15 cellular contexts compared by ENCODE assay signal in genomic region chr18:21604711-21605110, GRCh38. TPM values are rescaled to one million over a fixed set of nuclear protein-coding genes. Genes with fewer than 3 reads are reported as not detected.
DNase-seq lines count a peak whose midpoint lies in the region; ATAC-seq and TF ChIP-seq lines count a peak whose summit lies in the region.
"Had no signal": no experiment of that assay in that cellular context is flagged by ENCODE, and none has a peak within 500 bp of the region (broad histone marks: within the 10 kb centered on the region; RNA-seq: fewer than 3 reads in every experiment).

No MANE protein-coding gene starts in this region.

- no peak overlapping the region for H3K9ac ChIP-seq in GM23248
- H3K9ac ChIP-seq in mammary epithelial cell (ENCODE audit: insufficient read depth, low read length) = no peak overlapping the region
- no peak overlapping the region for H3K9ac ChIP-seq in neuronal stem cell (ENCODE audit: low read depth, low read length, poor library complexity)
- H3K9ac ChIP-seq: BLaER1 had no signal

- H3K27ac Mint-ChIP-seq in CD8-positive, alpha-beta T cell = peak overlapping the region; percentile 68
- H3K27ac Mint-ChIP-seq: activated naive CD4-positive, alpha-beta T cell treated with anti-CD3 and anti-CD28 coated beads, Interleukin-2, amount 50 U/mL, for 24 hours had no signal

- H3K79me1 ChIP-seq in neuronal stem cell (ENCODE audit: low read depth, low read length) = no peaks in the 10 kb centered on the region

- no peaks in the 10 kb centered on the region for H3F3A ChIP-seq in GM23248 (ENCODE audit: insufficient read depth)

- H4K91ac ChIP-seq in neuronal stem cell (ENCODE audit: low read depth, low read length, poor library complexity) = no peak overlapping the region

- CTCF ChIA-PET in CD8-positive, alpha-beta T cell (lab: Charles Lee) = interaction anchor here (0.9 kb wide), 1 partner anchor 136 kb away, joined by 3 read pairs; the partner anchor contains the start of gene MIB1
- CTCF ChIA-PET in mammary epithelial cell (lab: Charles Lee; ENCODE audit: low non-redundant PET) = no interaction called here

- H2BK15ac ChIP-seq in neuronal stem cell (ENCODE audit: low read length) = no peak overlapping the region

- peaks cover 6% of the 10 kb centered on the region for H3K79me2 ChIP-seq in GM23248 (ENCODE audit: insufficient read depth)
- H3K79me2 ChIP-seq in mammary epithelial cell (ENCODE audit: insufficient read depth, low read length) = peaks cover 6% of the 10 kb centered on the region

- intact Hi-C loops in CD8-positive, alpha-beta T cell (cut with DNase I, micrococcal nuclease) = loop anchor here (2.0 to 10.0 kb wide), 3 partner anchors 78 to 1848 kb away; partner anchors contain the start of gene RIOK3 (in 1 of the 2)
- intact Hi-C loops in mammary epithelial cell (cut with micrococcal nuclease) (no loop called here), left ventricle myocardium superior (cut with micrococcal nuclease) (no loop called here)

- TF ChIP-seq CTCF in CD8-positive, alpha-beta T cell (IDR thresholded peaks at IDR 0.05) = no peak
- no peak for TF ChIP-seq CTCF in mammary epithelial cell (conservative IDR thresholded peaks at IDR 0.05 in 1 of 2, IDR thresholded peaks at IDR 0.05 in 1 of 2; ENCODE audit: extremely low read depth in 1 of 2, insufficient read depth in 1 of 2, low read depth in 1 of 2, low read length in 2 of 2)

- no peak overlapping the region for H2BK120ac ChIP-seq in neuronal stem cell (ENCODE audit: low read depth, low read length)

- no peak overlapping the region for H2BK5ac ChIP-seq in neuronal stem cell (ENCODE audit: low read length)

- no TSS peak for BruUV-seq in mammary epithelial cell (replicated peaks; lab: Mats Ljungman, UMichigan)

- dilution Hi-C loops in mammary epithelial cell (cut with HindIII; ENCODE audit: low sequenced_read_pairs) = no loop called here

- H3K4me2 ChIP-seq in GM23248 (ENCODE audit: unreplicated experiment) (no peak overlapping the region), mammary epithelial cell (ENCODE audit: insufficient read depth, low read depth, low read length) (no peak overlapping the region), neuronal stem cell (ENCODE audit: insufficient read depth, low read length, poor library complexity, severe bottlenecking) (no peak overlapping the region)
- H3K4me2 ChIP-seq: BLaER1 had no signal

- H4K8ac ChIP-seq in neuronal stem cell (ENCODE audit: low read depth, low read length) = no peak overlapping the region

- peaks cover 12% of the 10 kb centered on the region for H3K4me1 Mint-ChIP-seq in CD8-positive, alpha-beta T cell (ENCODE audit: low read depth)

- DNase-seq in CD8-positive, alpha-beta T cell = no peak
- peak; percentile 3 for DNase-seq in GM23248
- peak; percentile 1 for DNase-seq in mammary epithelial cell
- no peak for DNase-seq in neuronal stem cell (ENCODE audit: low spot score)
- no peak for DNase-seq in dedifferentiated amniotic fluid mesenchymal stem cell (ENCODE audit: extremely low spot score)
- DNase-seq in SHP77 (lab: John Stamatoyannopoulos, UW) = no peak
- DNase-seq in left ventricle myocardium superior = no peak
- DNase-seq: islet precursor cell; MV-4-11; posterior cingulate gyrus; stimulated activated CD4-positive, alpha-beta T cell treated with anti-CD3 and anti-CD28 coated beads, Interleukin-15, amount 100 ng/mL, for 24 hours; tibial artery had no signal

- H3K14ac ChIP-seq in neuronal stem cell (ENCODE audit: low read length) = no peak overlapping the region

- H3K9me3 ChIP-seq in CD8-positive, alpha-beta T cell (ENCODE audit: low read length) = no peaks in the 10 kb centered on the region
- H3K9me3 ChIP-seq in GM23248 (ENCODE audit: low read depth) (no peaks in the 10 kb centered on the region), mammary epithelial cell (replicated peaks; ENCODE audit: insufficient read depth, low read length) (no peaks in the 10 kb centered on the region), neuronal stem cell (replicated peaks in 1 of 2; ENCODE audit: control insufficient read depth in 2 of 2, insufficient read depth in 1 of 2, low read depth in 1 of 2, low read length in 2 of 2) (no peaks in the 10 kb centered on the region)
- H3K9me3 ChIP-seq: BLaER1, tibial artery had no signal

- ATAC-seq in CD8-positive, alpha-beta T cell = no peak
- ATAC-seq in HG03521 (IDR thresholded peaks at IDR 0.05; ENCODE audit: unreplicated experiment) (no peak), left ventricle myocardium superior (no peak)

- H4K20me1 ChIP-seq in GM23248 (ENCODE audit: insufficient read depth) (no peaks in the 10 kb centered on the region), mammary epithelial cell (ENCODE audit: insufficient read depth, low read length) (no peaks in the 10 kb centered on the region)
- H4K20me1 ChIP-seq: BLaER1 had no signal

- no peak overlapping the region for H2AK5ac ChIP-seq in neuronal stem cell (ENCODE audit: low read depth, low read length)

- in situ Hi-C loops in GM23248 (cut with MboI) (no loop called here), mammary epithelial cell (cut with MboI; ENCODE audit: low sequenced_read_pairs in 2 of 2) (no loop called here)

- H3K27me3 Mint-ChIP-seq in CD8-positive, alpha-beta T cell (ENCODE audit: low read depth) = no peaks in the 10 kb centered on the region
- H3K27me3 Mint-ChIP-seq: activated naive CD4-positive, alpha-beta T cell treated with anti-CD3 and anti-CD28 coated beads, Interleukin-2, amount 50 U/mL, for 24 hours had no signal

- H3K4me3 Mint-ChIP-seq in CD8-positive, alpha-beta T cell = no peak overlapping the region
- H3K4me3 Mint-ChIP-seq: activated naive CD4-positive, alpha-beta T cell treated with anti-CD3 and anti-CD28 coated beads, Interleukin-2, amount 50 U/mL, for 24 hours had no signal

- no peak overlapping the region for H3K18ac ChIP-seq in neuronal stem cell (ENCODE audit: low read length)

- WGBS in GM23248 (ENCODE audit: low coverage in 1 of 2, low lambda C conversion rate in 2 of 2, missing lambda C conversion rate in 2 of 2), 2 experiments = 52 to 57% methylated on average over 3 of the region's 3 CpGs
- WGBS in mammary epithelial cell (ENCODE audit: low coverage, missing lambda C conversion rate) = 4% methylated on average over 3 of the region's 3 CpGs
- no CpG with 5 or more reads among the region's 3 CpGs for WGBS in neuronal stem cell (ENCODE audit: extremely low coverage in 2 of 2, insufficient read length in 2 of 2, insufficient replicate concordance in 1 of 2), 2 donors

- H2AFZ ChIP-seq in GM23248 (peak overlapping the region; percentile 73), mammary epithelial cell (ENCODE audit: low read depth, low read length) (peak overlapping the region; percentile 63), neuronal stem cell (ENCODE audit: low read length) (peak overlapping the region; percentile 74)

- no peak overlapping the region for H3K4me3 ChIP-seq in CD8-positive, alpha-beta T cell (ENCODE audit: low read depth, low read length)
- H3K4me3 ChIP-seq in GM23248 (no peak overlapping the region), mammary epithelial cell (replicated peaks in 1 of 3; ENCODE audit: insufficient read depth in 1 of 3, low read depth in 2 of 3, low read length in 3 of 3) (no peak overlapping the region), neuronal stem cell (ENCODE audit: low read length in 2 of 2) (no peak overlapping the region)
- H3K4me3 ChIP-seq: BLaER1, tibial artery had no signal

- H3K4me1 ChIP-seq in CD8-positive, alpha-beta T cell (ENCODE audit: insufficient read depth, low read length) = peaks cover 5% of the 10 kb centered on the region
- H3K4me1 ChIP-seq in GM23248 (ENCODE audit: insufficient read depth) (no peaks in the 10 kb centered on the region), mammary epithelial cell (ENCODE audit: insufficient read depth, low read length) (no peaks in the 10 kb centered on the region), neuronal stem cell (ENCODE audit: control insufficient read depth in 2 of 2, insufficient read depth in 1 of 2, low read depth in 1 of 2, low read length in 2 of 2) (peaks cover 0 to 2% of the 10 kb centered on the region in 2 donors)
- H3K4me1 ChIP-seq: tibial artery had no signal

- no peaks in the 10 kb centered on the region for H3K27me3 ChIP-seq in CD8-positive, alpha-beta T cell (ENCODE audit: insufficient read depth, low read length)
- H3K27me3 ChIP-seq in GM23248 (replicated peaks; ENCODE audit: insufficient read depth) (no peaks in the 10 kb centered on the region), mammary epithelial cell (ENCODE audit: insufficient read depth, low read length) (no peaks in the 10 kb centered on the region), neuronal stem cell (ENCODE audit: control insufficient read depth in 3 of 3, insufficient read depth in 3 of 3, low read depth in 1 of 3, low read length in 3 of 3) (no peaks in the 10 kb centered on the region)
- H3K27me3 ChIP-seq: BLaER1, tibial artery had no signal

- no peaks in the 10 kb centered on the region for H3K9me3 Mint-ChIP-seq in CD8-positive, alpha-beta T cell
- H3K9me3 Mint-ChIP-seq: activated naive CD4-positive, alpha-beta T cell treated with anti-CD3 and anti-CD28 coated beads, Interleukin-2, amount 50 U/mL, for 24 hours had no signal

- no peaks in the 10 kb centered on the region for H3K36me3 ChIP-seq in CD8-positive, alpha-beta T cell (ENCODE audit: insufficient read depth, low read length)
- H3K36me3 ChIP-seq in GM23248 (ENCODE audit: low read depth) (no peaks in the 10 kb centered on the region), mammary epithelial cell (ENCODE audit: insufficient read depth, low read length) (no peaks in the 10 kb centered on the region), neuronal stem cell (replicated peaks in 1 of 2; ENCODE audit: control insufficient read depth in 2 of 2, insufficient read depth in 2 of 2, low read length in 2 of 2) (no peaks in the 10 kb centered on the region)
- H3K36me3 ChIP-seq: BLaER1, tibial artery had no signal

- no peak overlapping the region for H2BK12ac ChIP-seq in neuronal stem cell (ENCODE audit: low read length)

- no peaks in the 10 kb centered on the region for H3K9me2 ChIP-seq in GM23248 (ENCODE audit: insufficient read depth)

- POLR2A ChIA-PET in CD8-positive, alpha-beta T cell (lab: Charles Lee) = no interaction called here

- peaks cover 9% of the 10 kb centered on the region for H3K36me3 Mint-ChIP-seq in CD8-positive, alpha-beta T cell
- H3K36me3 Mint-ChIP-seq: activated naive CD4-positive, alpha-beta T cell treated with anti-CD3 and anti-CD28 coated beads, Interleukin-2, amount 50 U/mL, for 24 hours had no signal

- H3K4ac ChIP-seq in neuronal stem cell (ENCODE audit: low read length) = no peak overlapping the region

- H3K27ac ChIP-seq in CD8-positive, alpha-beta T cell (ENCODE audit: low read depth, low read length) = no peak overlapping the region
- H3K27ac ChIP-seq in GM23248 (no peak overlapping the region), mammary epithelial cell (ENCODE audit: insufficient read depth, low read depth, low read length) (no peak overlapping the region), neuronal stem cell (replicated peaks; ENCODE audit: low read length) (no peak overlapping the region)
- H3K27ac ChIP-seq: BLaER1, tibial artery had no signal

- no peak overlapping the region for H3K23ac ChIP-seq in neuronal stem cell (ENCODE audit: low read depth, low read length, poor library complexity)

RNA-seq across cellular contexts. Expression of gene ESCO1, which starts 4.2 kb away (rescaled TPM):
- 10 to 100 TPM; 37.3 to 38.8 TPM for total RNA-seq in CD8-positive, alpha-beta T cell
- total RNA-seq in GM23248 (2014; rRNA removed; shearing (Covaris generic)) = 8.5 and 9.5 TPM in 2 replicates
- polyA plus RNA-seq in GM23248 (2016; fragmentation: Nextera tagmentation; extraction: Ambion mirVana) = 5.6 and 5.7 TPM in 2 replicates
- total RNA-seq in mammary epithelial cell = 10 to 100 TPM; 14.9 to 16.2 TPM
- 3.4 TPM for polyA plus RNA-seq in mammary epithelial cell
- 1.4 TPM for polyA minus RNA-seq in mammary epithelial cell
- 16.1 TPM for polyA plus RNA-seq in neuronal stem cell (2013, experiment 1 of 2)
- polyA plus RNA-seq in neuronal stem cell (2013, experiment 2 of 2) = 16.5 TPM
- 10.1 TPM for total RNA-seq in left ventricle myocardium superior

RNA-seq across cellular contexts. Expression of gene SNRPD1, which starts 7.4 kb away (rescaled TPM):
- total RNA-seq in CD8-positive, alpha-beta T cell = 10 to 100 TPM; 34.5 to 41.1 TPM
- total RNA-seq in GM23248 (2014; rRNA removed; shearing (Covaris generic)) = 8.9 and 16.2 TPM in 2 replicates
- polyA plus RNA-seq in GM23248 (2016; fragmentation: Nextera tagmentation; extraction: Ambion mirVana) = 159 and 162 TPM in 2 replicates
- total RNA-seq in mammary epithelial cell = 10 to 100 TPM in 1 of 2 donors, 1 to 10 TPM in 1; 7.5 to 68.6 TPM
- 21.0 TPM for polyA plus RNA-seq in mammary epithelial cell
- polyA minus RNA-seq in mammary epithelial cell = 15.4 TPM
- polyA plus RNA-seq in neuronal stem cell (2013, experiment 1 of 2) = 205 TPM
- polyA plus RNA-seq in neuronal stem cell (2013, experiment 2 of 2) = 206 TPM
- 22.6 TPM for total RNA-seq in left ventricle myocardium superior

Comparison
In these comparisons a context has a peak if more than half of its experiments do, and no peak if none do; other contexts are left out.
1. DNase-seq: peak in GM23248 (single experiment) and mammary epithelial cell (single experiment); none in CD8-positive, alpha-beta T cell (0 of 7), neuronal stem cell (single experiment), dedifferentiated amniotic fluid mesenchymal stem cell (single experiment), SHP77 (0 of 2) and left ventricle myocardium superior (single experiment).
2. intact Hi-C loops: an anchor here in CD8-positive, alpha-beta T cell (2.0 to 10.0 kb wide); none called in mammary epithelial cell and left ventricle myocardium superior.
3. Peak in every context shown above with its lines, with median percentiles within 50 percentile points of each other: H2AFZ ChIP-seq.